Comparison of ENCODE assay signal across 23 cellular contexts in the genomic region with DNA sequence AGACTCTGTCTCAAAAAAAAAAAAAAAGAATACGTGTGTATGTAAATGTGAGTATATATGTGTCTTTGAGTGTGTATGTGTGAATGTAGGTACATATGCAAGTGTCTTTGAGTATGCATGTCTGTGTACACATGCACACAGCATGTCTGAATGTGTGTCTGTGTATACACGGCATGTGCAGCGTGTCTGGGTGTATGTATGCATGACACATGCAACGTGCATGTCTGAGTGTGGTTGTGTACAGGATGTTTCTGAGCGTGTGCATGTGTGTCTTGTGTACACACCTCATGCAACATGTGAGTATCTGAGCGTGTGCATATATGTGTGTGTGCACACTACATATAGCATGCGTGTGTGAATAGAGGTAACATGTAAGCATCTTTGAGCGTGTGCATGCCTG. TPM values are rescaled to one million over a fixed set of nuclear protein-coding genes. Genes with fewer than 3 reads are reported as not detected.
"Had no signal": no experiment of that assay in that cellular context is flagged by ENCODE, and none has a peak within 500 bp of the region (broad histone marks: within the 10 kb centered on the region; RNA-seq: fewer than 3 reads in every experiment).

No MANE protein-coding gene starts in this region.

- H3K9me3 Mint-ChIP-seq: T-cell had no signal

- H3K4me3 Mint-ChIP-seq: T-cell had no signal

- H3K27ac ChIP-seq: HL-60 had no signal

- H3K4me3 ChIP-seq: MG63 had no signal

- H3K9me3 ChIP-seq: MG63, SK-N-SH had no signal

- H3K36me3 ChIP-seq: MG63 had no signal

- FAIRE-seq: RCC 7860 had no signal

- H3K27ac Mint-ChIP-seq: T-cell had no signal

- H3K9ac ChIP-seq: SK-N-SH had no signal

- H3K36me3 Mint-ChIP-seq: T-cell had no signal

- DNase-seq: IMR-90, Karpas-422, KG1, MG63, NCI-H1092, NCI-H1105 treated with DMSO at 0.1 percent for 48 hours, NCI-H1417 treated with DMSO at 0.1 percent for 48 hours, NCI-H146, NCI-H1694 treated with DMSO at 0.1 percent for 48 hours, NCI-H1930, NCI-H2081, NCI-H2107, NCI-H2227 treated with DMSO at 0.1 percent for 48 hours, NCI-H510A, NCI-H524 treated with DMSO at 0.1 percent for 48 hours, NCI-H774, SHP77, SK-N-SH, SW 1271, T-cell had no signal

- ATAC-seq: T-cell had no signal

- H3K4me2 ChIP-seq: SK-N-SH had no signal

- H3K4me1 Mint-ChIP-seq: T-cell had no signal

RNA-seq across cellular contexts. Expression of a gene that starts 20.8 kb away (rescaled TPM):
- total RNA-seq: IMR-90, SK-MEL-5 had no signal
- polyA plus RNA-seq: IMR-90, SK-N-SH had no signal
